Comparison of ENCODE assay signal across 9 cellular contexts in genomic region chrX:86806786-86807185, GRCh38.
A peak's percentile ranks its signal among the peaks of the same experiment; 100 is the strongest.
DNase-seq lines count a peak whose midpoint lies in the region; ATAC-seq and TF ChIP-seq lines count a peak whose summit lies in the region.
"Had no signal": no experiment of that assay in that cellular context is flagged by ENCODE, and none has a peak within 500 bp of the region (broad histone marks: within the 10 kb centered on the region; RNA-seq: fewer than 3 reads in every experiment).

No MANE protein-coding gene starts in this region.

- no peak for DNase-seq in AG09319 (ENCODE audit: extremely low read depth, low read depth)
- peak; percentile 3 for DNase-seq in NCI-H82 treated with DMSO at 0.1 percent for 48 hours (lab: John Stamatoyannopoulos, UW; ENCODE audit: unreplicated experiment)
- peak; percentile 2 for DNase-seq in globus pallidus (ENCODE audit: low spot score)
- no peak for DNase-seq in activated CD4-positive, CD25-positive, alpha-beta regulatory T cell treated with anti-CD3 and anti-CD28 coated beads, Interleukin-2, amount 50 U/mL, for 72 hours
- DNase-seq in adrenal gland: no peak
- no peak for DNase-seq in GM03348 (ENCODE audit: low spot score)
- DNase-seq in activated CD4-positive, alpha-beta T cell treated with anti-CD3 and anti-CD28 coated beads for 1 hour: no peak
- DNase-seq: caudate nucleus had no signal

- H3K27me3 ChIP-seq in adrenal gland: no peaks in the 10 kb centered on the region

- no peak for TF ChIP-seq POLR2A in adrenal gland (IDR thresholded peaks at IDR 0.05)

- H3K9me3 ChIP-seq in adrenal gland (replicated peaks in 1 of 3): no peaks in the 10 kb centered on the region

- no peak overlapping the region for H3K4me3 ChIP-seq in adrenal gland

- H3K4me1 ChIP-seq in adrenal gland (replicated peaks in 1 of 2): no peaks in the 10 kb centered on the region

- ATAC-seq in GM19351 (IDR thresholded peaks at IDR 0.05; ENCODE audit: unreplicated experiment): peak; percentile 75

- no peaks in the 10 kb centered on the region for H3K36me3 ChIP-seq in adrenal gland (replicated peaks in 1 of 2)

- 50 to 67% (median 54%) methylated on average over 2 of the region's 2 CpGs for WGBS in adrenal gland, 4 donors

- intact Hi-C loops in adrenal gland (cut with DNase I): no loop called here

- TF ChIP-seq CTCF in AG09319 (IDR thresholded peaks at IDR 0.05; ENCODE audit: low read depth, low read length): peak; percentile 13
- no peak for TF ChIP-seq CTCF in adrenal gland (IDR thresholded peaks at IDR 0.05)

- no peak overlapping the region for H3K27ac ChIP-seq in adrenal gland

Comparison
In these comparisons a context has a peak if more than half of its experiments do, and no peak if none do; other contexts are left out.
1. DNase-seq: peak in NCI-H82 treated with DMSO at 0.1 percent for 48 hours (single experiment) and globus pallidus (single experiment); none in AG09319 (single experiment), activated CD4-positive, CD25-positive, alpha-beta regulatory T cell treated with anti-CD3 and anti-CD28 coated beads, Interleukin-2, amount 50 U/mL, for 72 hours (single experiment), adrenal gland (0 of 7), GM03348 (single experiment) and activated CD4-positive, alpha-beta T cell treated with anti-CD3 and anti-CD28 coated beads for 1 hour (single experiment).